In the genomic region with DNA sequence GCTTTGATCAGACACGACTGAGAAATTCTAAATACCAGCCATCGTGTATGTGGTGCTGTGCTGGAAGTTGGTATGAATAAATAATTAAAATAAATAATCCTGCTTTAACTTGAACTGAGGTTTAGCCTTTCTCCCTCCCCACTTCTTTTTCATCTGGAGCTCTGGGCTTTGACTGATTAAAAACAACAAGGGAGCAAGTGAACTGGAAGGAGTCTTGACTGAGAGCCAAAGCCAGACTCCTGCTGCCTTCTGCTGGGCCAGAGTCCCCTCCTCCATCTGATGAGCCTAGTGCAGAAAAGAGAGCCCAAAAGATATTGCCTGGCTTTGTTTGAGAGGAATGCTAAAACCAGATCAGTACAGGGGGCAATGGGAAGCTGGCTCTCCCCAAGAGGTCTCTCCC, we compare ENCODE assay signal across 12 cellular contexts.
DNase-seq lines count a peak whose midpoint lies in the region; ATAC-seq and TF ChIP-seq lines count a peak whose summit lies in the region.
"Had no signal": no experiment of that assay in that cellular context is flagged by ENCODE, and none has a peak within 500 bp of the region (broad histone marks: within the 10 kb centered on the region; RNA-seq: fewer than 3 reads in every experiment).

No MANE protein-coding gene starts in this region.

- no peak for TF ChIP-seq CTCF in fibroblast of the aortic adventitia (IDR thresholded peaks at IDR 0.05; ENCODE audit: insufficient read depth, low read length)

- ATAC-seq in GM21529 (IDR thresholded peaks at IDR 0.05; ENCODE audit: unreplicated experiment) (peak; percentile 14), HG02981 (IDR thresholded peaks at IDR 0.05; ENCODE audit: unreplicated experiment) (no peak), HG03565 (IDR thresholded peaks at IDR 0.05; ENCODE audit: unreplicated experiment) (no peak)
- ATAC-seq: activated CD8-positive, alpha-beta memory T cell treated with anti-CD3 and anti-CD28 coated beads, Interleukin-2, amount 10 ng/mL, durations not matched to agents 7 days and 5 days had no signal

- H3K27me3 ChIP-seq in MG63 = no peaks in the 10 kb centered on the region
- H3K27me3 ChIP-seq: cardiac muscle cell had no signal

- H3K36me3 ChIP-seq in MG63 = no peaks in the 10 kb centered on the region
- H3K36me3 ChIP-seq: cardiac muscle cell had no signal

- DNase-seq in COR-L47 (lab: John Stamatoyannopoulos, UW) = peak; percentile 70
- DNase-seq in MG63 = peak; percentile 50
- peak; percentile 45 for DNase-seq in fibroblast of the aortic adventitia (ENCODE audit: low read depth)
- DNase-seq in globus pallidus (ENCODE audit: low spot score) = no peak
- no peak for DNase-seq in GM19240 (ENCODE audit: insufficient read length, low spot score)
- DNase-seq: activated CD8-positive, alpha-beta memory T cell treated with anti-CD3 and anti-CD28 coated beads, Interleukin-2, amount 10 ng/mL, durations not matched to agents 7 days and 5 days; HCEC 1CT; NCI-H526 treated with DMSO at 0.1 percent for 48 hours had no signal

- H3K9me3 ChIP-seq in MG63 = no peaks in the 10 kb centered on the region

- H3K4me3 ChIP-seq in MG63 (no peak overlapping the region), fibroblast of the aortic adventitia (ENCODE audit: low read depth, low read length) (no peak overlapping the region)
- H3K4me3 ChIP-seq: cardiac muscle cell had no signal

Comparison
In these comparisons a context has a peak if more than half of its experiments do, and no peak if none do; other contexts are left out.
1. DNase-seq: peak in COR-L47 (single experiment), MG63 (single experiment) and fibroblast of the aortic adventitia (single experiment); none in globus pallidus (single experiment) and GM19240 (single experiment).